ENCODE assay signal across 8 cellular contexts in the genomic region with DNA sequence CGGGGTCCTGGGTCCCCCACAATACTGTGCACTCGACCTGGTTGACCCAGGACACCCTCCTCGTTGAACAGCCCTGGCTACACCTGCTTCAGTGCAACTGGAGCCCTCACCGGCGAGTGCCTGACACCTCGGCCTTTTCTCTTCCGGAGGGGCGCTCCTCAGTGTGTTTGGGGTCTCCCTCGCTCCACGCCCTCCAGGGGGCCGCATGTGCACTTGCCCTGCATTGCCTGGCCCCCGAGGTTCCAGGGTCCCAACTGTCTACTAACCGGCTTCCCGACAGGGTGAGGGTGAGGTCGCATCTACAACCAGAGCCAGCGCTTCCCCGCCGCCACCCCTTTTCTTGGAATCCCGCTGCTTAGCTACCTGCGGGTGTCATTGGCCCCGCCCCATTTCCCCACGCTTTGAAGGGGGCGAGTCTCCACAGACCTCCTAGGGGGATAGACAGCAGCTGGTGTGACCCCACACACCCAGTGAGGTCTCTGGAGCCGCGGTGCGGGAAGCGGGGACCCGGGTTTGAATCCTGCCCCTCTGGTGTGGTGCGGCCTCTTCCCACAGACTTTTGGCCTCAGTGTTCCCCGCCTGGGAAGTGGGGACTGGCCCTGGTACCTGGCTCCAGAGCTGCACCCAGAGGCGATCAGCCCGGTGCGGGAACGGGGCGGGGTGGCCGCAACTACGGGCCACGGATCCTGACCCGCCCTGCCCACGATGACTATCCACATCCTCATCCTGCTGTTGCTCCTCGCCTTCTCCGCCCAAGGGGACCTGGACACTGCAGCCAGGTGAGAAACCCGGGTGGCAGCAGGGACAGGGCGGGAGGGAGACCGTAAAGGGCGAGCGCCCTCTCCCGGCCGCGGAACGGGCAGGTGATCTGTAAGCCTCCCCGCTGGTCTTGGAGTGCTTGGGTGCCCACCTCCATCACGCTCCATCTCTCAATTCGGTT. TPM values are rescaled to one million over a fixed set of nuclear protein-coding genes. Genes with fewer than 3 reads are reported as not detected.
DNase-seq lines count a peak whose midpoint lies in the region; ATAC-seq and TF ChIP-seq lines count a peak whose summit lies in the region.

A gene with protein sequence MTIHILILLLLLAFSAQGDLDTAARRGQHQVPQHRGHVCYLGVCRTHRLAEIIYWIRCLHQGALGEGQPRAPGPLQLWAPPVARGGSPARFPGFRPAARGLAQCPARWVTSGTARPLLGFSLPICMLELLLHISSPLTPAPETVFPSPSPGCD (plus strand): TSS at position 462 of the 940 bp plus-strand sequence. CDS start 244 bp downstream, at position 706.

- peaks cover 22% of the 10 kb centered on the region for H3K36me3 ChIP-seq in BE2C
- H3K36me3 ChIP-seq in HUES64 (ENCODE audit: insufficient read depth, low read length), result peaks cover 45% of the 10 kb centered on the region
- peaks cover 24% of the 10 kb centered on the region for H3K36me3 ChIP-seq in endodermal cell (ENCODE audit: control insufficient read depth, insufficient read depth, low read length)
- peaks cover 26% of the 10 kb centered on the region for H3K36me3 ChIP-seq in muscle layer of colon (ENCODE audit: insufficient read depth, low read length)
- H3K36me3 ChIP-seq in upper lobe of right lung, result peaks cover 21% of the 10 kb centered on the region

- H3K4me3 ChIP-seq in BE2C (ENCODE audit: low read depth, low read length) (peak within 1 kb of the TSS; percentile 66), HUES64 (ENCODE audit: low read length) (peak within 1 kb of the TSS; percentile 67), endodermal cell (ENCODE audit: low read length) (peak within 1 kb of the TSS; percentile 82), muscle layer of colon (ENCODE audit: low read depth in 1 of 2, low read length in 2 of 2) (peak within 1 kb of the TSS; percentile 27 to 68), upper lobe of right lung (peak within 1 kb of the TSS; percentile 59)

- peak; percentile 71 for DNase-seq in BE2C
- peak; percentile 76 for DNase-seq in WTC11 (ENCODE audit: low spot score)
- peak; percentile 93 for DNase-seq in endodermal cell
- DNase-seq in upper lobe of right lung, result peak; percentile 80
- DNase-seq in glomerular visceral epithelial cell (ENCODE audit: extremely low spot score), result no peak
- no peak for DNase-seq in D341Med (ENCODE audit: low spot score)

- peak; percentile 27 for ATAC-seq in WTC11
- peak; percentile 55 for ATAC-seq in upper lobe of right lung

- H3K4me1 Mint-ChIP-seq in WTC11 (peaks cover 45% of the 10 kb centered on the region), endodermal cell (peaks cover 13% of the 10 kb centered on the region)

- WGBS in HUES64, result 90% methylated on average over 54 of the region's 54 CpGs
- WGBS in endodermal cell (ENCODE audit: insufficient coverage in 1 of 2, insufficient read length in 1 of 2), 2 experiments, result 94 to 97% methylated on average over 47 to 54 of the region's 54 CpGs

- intact Hi-C loops in upper lobe of right lung (cut with DNase I), result no loop called here

- POLR2A ChIA-PET in WTC11 (lab: Charles Lee), result interaction anchor here (0.6 to 5.9 kb wide), 10 partner anchors 8 to 77 kb away, joined by 3 to 38 read pairs (median 6); a partner anchor contains a TSS

- peak within 1 kb of the TSS; percentile 78 for H3K27ac ChIP-seq in HUES64 (ENCODE audit: low read depth, low read length)
- H3K27ac ChIP-seq in endodermal cell (ENCODE audit: low read depth, low read length), result peak within 1 kb of the TSS; percentile 58
- H3K27ac ChIP-seq in muscle layer of colon (ENCODE audit: low read depth, low read length), result no peak within 1 kb of the TSS
- peak within 1 kb of the TSS; percentile 65 for H3K27ac ChIP-seq in upper lobe of right lung

- peak within 1 kb of the TSS; percentile 73 for H3K9ac ChIP-seq in HUES64 (ENCODE audit: low read depth, low read length)
- peak within 1 kb of the TSS; percentile 63 for H3K9ac ChIP-seq in endodermal cell (ENCODE audit: extremely low read depth, low read length, poor library complexity, severe bottlenecking)
- no peak within 1 kb of the TSS for H3K9ac ChIP-seq in muscle layer of colon (ENCODE audit: low read length)

- CTCF ChIA-PET in WTC11 (lab: Charles Lee), result interaction anchor here (0.6 to 3.8 kb wide), 10 partner anchors 9 to 124 kb away, joined by 3 to 19 read pairs (median 3); a partner anchor contains a TSS

- H3K9me3 Mint-ChIP-seq in WTC11 (peaks cover 3% of the 10 kb centered on the region), endodermal cell (no peaks in the 10 kb centered on the region)

- peak within 1 kb of the TSS; percentile 96 for H3K27ac Mint-ChIP-seq in WTC11
- peak within 1 kb of the TSS; percentile 94 for H3K27ac Mint-ChIP-seq in endodermal cell

- H3K36me3 Mint-ChIP-seq in WTC11 (peaks cover 39% of the 10 kb centered on the region), endodermal cell (ENCODE audit: low read depth) (peaks cover 31% of the 10 kb centered on the region)

- H3K4me3 Mint-ChIP-seq in WTC11 (peak within 1 kb of the TSS; percentile 93), endodermal cell (peak within 1 kb of the TSS; percentile 78)

- peak; percentile 63 for TF ChIP-seq CTCF in BE2C (IDR thresholded peaks at IDR 0.05; ENCODE audit: low read depth, low read length)
- peak; percentile 56 for TF ChIP-seq CTCF in WTC11 (IDR thresholded peaks at IDR 0.05)
- peak; percentile 85 for TF ChIP-seq CTCF in endodermal cell (conservative IDR thresholded peaks at IDR 0.05)
- TF ChIP-seq CTCF in upper lobe of right lung (IDR thresholded peaks at IDR 0.05), result peak; percentile 57

- H3K9me3 ChIP-seq in BE2C (no peaks in the 10 kb centered on the region), HUES64 (ENCODE audit: insufficient read depth, low read depth, low read length) (no peaks in the 10 kb centered on the region), endodermal cell (ENCODE audit: control insufficient read depth, low read length) (no peaks in the 10 kb centered on the region), muscle layer of colon (ENCODE audit: low read length) (no peaks in the 10 kb centered on the region), upper lobe of right lung (no peaks in the 10 kb centered on the region)

- H3K27me3 ChIP-seq in BE2C, result peaks cover 11% of the 10 kb centered on the region; the same call in 1 of the 2 replicates
- H3K27me3 ChIP-seq in HUES64 (ENCODE audit: insufficient read depth, low read length), result no peaks in the 10 kb centered on the region
- H3K27me3 ChIP-seq in endodermal cell (ENCODE audit: control insufficient read depth, insufficient read depth, low read length, poor library complexity, severe bottlenecking), result no peaks in the 10 kb centered on the region
- peaks cover 24 to 42% of the 10 kb centered on the region in 2 donors for H3K27me3 ChIP-seq in muscle layer of colon (ENCODE audit: control insufficient read depth in 1 of 2, insufficient read depth in 2 of 2, low read length in 2 of 2)
- peaks cover 7% of the 10 kb centered on the region for H3K27me3 ChIP-seq in upper lobe of right lung

- H3K4me1 ChIP-seq in BE2C, result peaks cover 5% of the 10 kb centered on the region; the same call in 1 of the 2 replicates
- peaks cover 6% of the 10 kb centered on the region for H3K4me1 ChIP-seq in HUES64 (ENCODE audit: insufficient read depth, low read length)
- H3K4me1 ChIP-seq in endodermal cell (ENCODE audit: control insufficient read depth, insufficient read depth, low read length), result no peaks in the 10 kb centered on the region
- H3K4me1 ChIP-seq in muscle layer of colon (ENCODE audit: insufficient read depth, low read length), result peaks cover 20% of the 10 kb centered on the region
- peaks cover 23% of the 10 kb centered on the region for H3K4me1 ChIP-seq in upper lobe of right lung

- H3K27me3 Mint-ChIP-seq in WTC11 (ENCODE audit: low read depth), result no peaks in the 10 kb centered on the region
- no peaks in the 10 kb centered on the region for H3K27me3 Mint-ChIP-seq in endodermal cell (ENCODE audit: insufficient read depth)

TF ChIP-seq in WTC11, 78 proteins besides CTCF, POLR2A, EP300 and RAD21 (continues in another document):
- TF ChIP-seq SP1 (CRISPR knock-in tag; conservative IDR thresholded peaks at IDR 0.05), result no peak
- TF ChIP-seq ETV6 (CRISPR knock-in tag; IDR thresholded peaks at IDR 0.05), result peak; percentile 18; the same call in 1 of the 2 replicates
- TF ChIP-seq ATF1 (CRISPR knock-in tag; IDR thresholded peaks at IDR 0.05), result 0 out of 2 replicates have a peak, but pooled peaks have one; percentile 58
- TF ChIP-seq CBFB (CRISPR knock-in tag; IDR thresholded peaks at IDR 0.05; ENCODE audit: low read depth), result no peak
- TF ChIP-seq ESRRA (CRISPR knock-in tag; IDR thresholded peaks at IDR 0.05; ENCODE audit: borderline replicate concordance), result 0 out of 2 replicates have a peak, but pooled peaks have one; percentile 34
- no peak for TF ChIP-seq ZNF396 (CRISPR knock-in tag; IDR thresholded peaks at IDR 0.05; ENCODE audit: borderline replicate concordance)
- TF ChIP-seq, protein P1, sequence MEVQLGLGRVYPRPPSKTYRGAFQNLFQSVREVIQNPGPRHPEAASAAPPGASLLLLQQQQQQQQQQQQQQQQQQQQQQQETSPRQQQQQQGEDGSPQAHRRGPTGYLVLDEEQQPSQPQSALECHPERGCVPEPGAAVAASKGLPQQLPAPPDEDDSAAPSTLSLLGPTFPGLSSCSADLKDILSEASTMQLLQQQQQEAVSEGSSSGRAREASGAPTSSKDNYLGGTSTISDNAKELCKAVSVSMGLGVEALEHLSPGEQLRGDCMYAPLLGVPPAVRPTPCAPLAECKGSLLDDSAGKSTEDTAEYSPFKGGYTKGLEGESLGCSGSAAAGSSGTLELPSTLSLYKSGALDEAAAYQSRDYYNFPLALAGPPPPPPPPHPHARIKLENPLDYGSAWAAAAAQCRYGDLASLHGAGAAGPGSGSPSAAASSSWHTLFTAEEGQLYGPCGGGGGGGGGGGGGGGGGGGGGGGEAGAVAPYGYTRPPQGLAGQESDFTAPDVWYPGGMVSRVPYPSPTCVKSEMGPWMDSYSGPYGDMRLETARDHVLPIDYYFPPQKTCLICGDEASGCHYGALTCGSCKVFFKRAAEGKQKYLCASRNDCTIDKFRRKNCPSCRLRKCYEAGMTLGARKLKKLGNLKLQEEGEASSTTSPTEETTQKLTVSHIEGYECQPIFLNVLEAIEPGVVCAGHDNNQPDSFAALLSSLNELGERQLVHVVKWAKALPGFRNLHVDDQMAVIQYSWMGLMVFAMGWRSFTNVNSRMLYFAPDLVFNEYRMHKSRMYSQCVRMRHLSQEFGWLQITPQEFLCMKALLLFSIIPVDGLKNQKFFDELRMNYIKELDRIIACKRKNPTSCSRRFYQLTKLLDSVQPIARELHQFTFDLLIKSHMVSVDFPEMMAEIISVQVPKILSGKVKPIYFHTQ (CRISPR knock-in tag; IDR thresholded peaks at IDR 0.05), result no peak
- TF ChIP-seq NFATC4 (CRISPR knock-in tag; IDR thresholded peaks at IDR 0.05), result 0 out of 2 replicates have a peak, but pooled peaks have one; percentile 9

RNA-seq across cellular contexts. Expression of the gene that starts here (rescaled TPM):
- 3.8 TPM for polyA plus RNA-seq in BE2C (2012; ENCODE audit: insufficient read depth, insufficient read length, low read depth)
- 5.7 TPM for polyA plus RNA-seq in HUES64 (2013, experiment 1 of 2)
- 3.1 TPM for polyA plus RNA-seq in HUES64 (2013, experiment 2 of 2)
- total RNA-seq in WTC11 (2021) (5.9 to 6.7 TPM (median 6.2 TPM) in 3 replicates), endodermal cell (1 to 10 TPM; 4.6 to 7.7 TPM), upper lobe of right lung (1.9 TPM)
- 5.1 TPM for polyA plus RNA-seq in endodermal cell (2013, experiment 1 of 2)
- polyA plus RNA-seq in endodermal cell (2013, experiment 2 of 2), result 6.1 TPM

Comparison
In these comparisons a context has a peak if more than half of its experiments do, and no peak if none do; other contexts are left out.
1. DNase-seq: peak in BE2C (single experiment), WTC11 (single experiment), endodermal cell (single experiment) and upper lobe of right lung (single experiment); none in glomerular visceral epithelial cell (single experiment) and D341Med (single experiment).
2. Peak in every context shown above with its lines, with median percentiles within 50 percentile points of each other: H3K4me3 ChIP-seq and CTCF ChIP-seq.